In the genomic region with DNA sequence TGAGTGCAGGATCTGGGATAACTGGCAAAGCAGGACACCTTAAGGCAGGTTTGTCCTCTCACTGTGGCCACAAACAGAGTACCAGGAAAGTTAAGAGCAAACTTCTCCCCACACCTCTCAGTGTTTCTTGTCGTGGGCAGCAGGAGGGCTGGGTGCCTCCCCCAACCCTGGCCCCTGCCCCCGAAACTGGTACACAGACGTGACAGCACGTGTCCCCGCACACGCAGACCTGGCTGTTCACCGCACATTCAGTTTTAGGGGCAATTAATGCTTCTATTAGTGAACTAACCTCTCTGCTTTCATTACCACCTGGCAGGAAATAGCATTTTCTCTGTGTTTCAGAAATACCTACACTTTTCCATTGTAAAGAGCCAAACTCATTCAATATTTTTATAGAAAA, we compare ENCODE assay signal across 19 cellular contexts. TPM values are rescaled to one million over a fixed set of nuclear protein-coding genes. Genes with fewer than 3 reads are reported as not detected.
"Had no signal": no experiment of that assay in that cellular context is flagged by ENCODE, and none has a peak within 500 bp of the region (broad histone marks: within the 10 kb centered on the region; RNA-seq: fewer than 3 reads in every experiment).

No MANE protein-coding gene starts in this region.

- H3K27ac Mint-ChIP-seq: IgD-negative memory B cell had no signal

- ATAC-seq: K562, SK-N-SH treated with all-trans-retinoic acid at 6 μM for 48 hours had no signal

- H3K4me1 Mint-ChIP-seq: IgD-negative memory B cell had no signal

- DNase-seq: Kasumi-1, NCI-H1092 treated with DMSO at 0.1 percent for 48 hours, NCI-H1436, NCI-H187, NCI-H2029, NCI-H2081 treated with DMSO at 0.1 percent for 48 hours, NCI-H2171, NCI-H226, NCI-H446 treated with DMSO at 0.1 percent for 48 hours, NCI-H510A treated with DMSO at 0.1 percent for 48 hours, NCI-H526, NCI-H82, RPMI8226, SHP77 had no signal

- H3K27me3 Mint-ChIP-seq: IgD-negative memory B cell had no signal

- H3K27ac ChIP-seq: HL-60, KMS-11 had no signal

- H3K4me2 ChIP-seq: KMS-11 had no signal

- H3K4me3 Mint-ChIP-seq: IgD-negative memory B cell had no signal

- H3K9me3 Mint-ChIP-seq: IgD-negative memory B cell had no signal

- H3K4me3 ChIP-seq: K562 had no signal

- H3K9ac ChIP-seq: KMS-11 had no signal

RNA-seq across cellular contexts. Expression of a gene that starts 32.9 kb away (rescaled TPM):
- total RNA-seq: K562 had no signal
- polyA plus RNA-seq: IgD-negative memory B cell, K562 had no signal
